26 cellular contexts compared by ENCODE assay signal in genomic region chr21:23574932-23575331, GRCh38.
"Had no signal": no experiment of that assay in that cellular context is flagged by ENCODE, and none has a peak within 500 bp of the region (broad histone marks: within the 10 kb centered on the region; RNA-seq: fewer than 3 reads in every experiment).

No MANE protein-coding gene starts in this region.

- ATAC-seq: activated T-cell treated with anti-CD3 and anti-CD28 coated beads, Interleukin-2, amount 50 U/mL, for 4 hours; esophagus mucosa; left lobe of liver; lower lobe of right lung; naive thymus-derived CD4-positive, alpha-beta T cell; stimulated activated naive B cell treated with anti-CD40 and anti-IgM and Interleukin-4, amounts not matched to agents 10 μg/mL and 1 μg/mL and 100 μg/mL, for 72 hours had no signal

- H3K4me3 Mint-ChIP-seq: activated naive CD8-positive, alpha-beta T cell treated with anti-CD3 and anti-CD28 coated beads for 36 hours; activated T-cell treated with anti-CD3 and anti-CD28 coated beads, Interleukin-2, amount 50 U/mL, for 4 hours; naive thymus-derived CD4-positive, alpha-beta T cell; neural crest cell; stimulated activated naive B cell treated with anti-CD40 and anti-IgM and Interleukin-4, amounts not matched to agents 10 μg/mL and 1 μg/mL and 100 μg/mL, for 72 hours had no signal

- H3K4me1 ChIP-seq: lower lobe of right lung, sigmoid colon, uterus had no signal

- H3K4me1 Mint-ChIP-seq: activated naive CD8-positive, alpha-beta T cell treated with anti-CD3 and anti-CD28 coated beads for 36 hours; naive thymus-derived CD4-positive, alpha-beta T cell; neural crest cell; stimulated activated naive B cell treated with anti-CD40 and anti-IgM and Interleukin-4, amounts not matched to agents 10 μg/mL and 1 μg/mL and 100 μg/mL, for 72 hours had no signal

- H3K27ac Mint-ChIP-seq: activated naive CD8-positive, alpha-beta T cell treated with anti-CD3 and anti-CD28 coated beads for 36 hours; activated T-helper 2 cell treated with anti-CD3 and anti-CD28 coated beads, Interferon-gamma antibody, Interleukin-2, Interleukin-4, amounts not matched to agents 10 μg/mL and 5 μg/mL and 100 μg/mL, durations not matched to agents 14 hours and 24 hours and 36 hours; naive thymus-derived CD4-positive, alpha-beta T cell; stimulated activated naive B cell treated with anti-CD40 and anti-IgM and Interleukin-4, amounts not matched to agents 10 μg/mL and 1 μg/mL and 100 μg/mL, for 72 hours had no signal

- H3K27me3 ChIP-seq: sigmoid colon, uterus had no signal

- H3K9me3 ChIP-seq: lower lobe of right lung, sigmoid colon, uterus had no signal

- H3K27ac ChIP-seq: lower lobe of right lung, sigmoid colon, uterus had no signal

- H3K36me3 Mint-ChIP-seq: activated naive CD8-positive, alpha-beta T cell treated with anti-CD3 and anti-CD28 coated beads for 36 hours; naive thymus-derived CD4-positive, alpha-beta T cell; stimulated activated naive B cell treated with anti-CD40 and anti-IgM and Interleukin-4, amounts not matched to agents 10 μg/mL and 1 μg/mL and 100 μg/mL, for 72 hours had no signal

- H3K9me3 Mint-ChIP-seq: activated naive CD8-positive, alpha-beta T cell treated with anti-CD3 and anti-CD28 coated beads for 36 hours; activated T-helper 2 cell treated with anti-CD3 and anti-CD28 coated beads, Interferon-gamma antibody, Interleukin-2, Interleukin-4, amounts not matched to agents 10 μg/mL and 5 μg/mL and 100 μg/mL, durations not matched to agents 14 hours and 24 hours and 36 hours; neural crest cell; stimulated activated naive B cell treated with anti-CD40 and anti-IgM and Interleukin-4, amounts not matched to agents 10 μg/mL and 1 μg/mL and 100 μg/mL, for 72 hours had no signal

- H3K4me3 ChIP-seq: lower lobe of right lung, sigmoid colon, smooth muscle cell, uterus had no signal

- H3K27me3 Mint-ChIP-seq: activated naive CD8-positive, alpha-beta T cell treated with anti-CD3 and anti-CD28 coated beads for 36 hours; naive thymus-derived CD4-positive, alpha-beta T cell; stimulated activated naive B cell treated with anti-CD40 and anti-IgM and Interleukin-4, amounts not matched to agents 10 μg/mL and 1 μg/mL and 100 μg/mL, for 72 hours had no signal

- H3K36me3 ChIP-seq: lower lobe of right lung, sigmoid colon, uterus had no signal

- FAIRE-seq: astrocyte, endothelial cell of umbilical vein, kidney had no signal

- DNase-seq: activated CD4-positive, alpha-beta T cell treated with anti-CD3 and anti-CD28 coated beads for 4 hours; activated CD4-positive, alpha-beta T cell treated with anti-CD3 and anti-CD28 coated beads, Interleukin-2, amount 50 U/mL, for 48 hours; activated CD4-positive, CD25-positive, alpha-beta regulatory T cell; activated CD8-positive, alpha-beta memory T cell treated with anti-CD3 and anti-CD28 coated beads, Interleukin-2, amount 50 U/mL, for 48 hours; activated naive CD4-positive, alpha-beta T cell; activated naive CD8-positive, alpha-beta T cell treated with anti-CD3 and anti-CD28 coated beads for 36 hours; activated T-cell treated with anti-CD3 and anti-CD28 coated beads, Interleukin-2, amount 50 U/mL, for 4 hours; central memory CD4-positive, alpha-beta T cell; effector memory CD4-positive, alpha-beta T cell; foreskin melanocyte; kidney; lower lobe of right lung; naive thymus-derived CD4-positive, alpha-beta T cell; retina; sigmoid colon; stimulated activated CD4-positive, alpha-beta T cell treated with anti-CD3 and anti-CD28 coated beads, Interleukin-15, amount 100 ng/mL, for 24 hours; stimulated activated naive B cell treated with anti-CD40 and anti-IgM and Interleukin-4, amounts not matched to agents 10 μg/mL and 1 μg/mL and 100 μg/mL, for 72 hours; trophoblast cell; uterus had no signal

- H3K4me2 ChIP-seq: smooth muscle cell had no signal
